Comparison of ENCODE assay signal across 28 cellular contexts in the genomic region with DNA sequence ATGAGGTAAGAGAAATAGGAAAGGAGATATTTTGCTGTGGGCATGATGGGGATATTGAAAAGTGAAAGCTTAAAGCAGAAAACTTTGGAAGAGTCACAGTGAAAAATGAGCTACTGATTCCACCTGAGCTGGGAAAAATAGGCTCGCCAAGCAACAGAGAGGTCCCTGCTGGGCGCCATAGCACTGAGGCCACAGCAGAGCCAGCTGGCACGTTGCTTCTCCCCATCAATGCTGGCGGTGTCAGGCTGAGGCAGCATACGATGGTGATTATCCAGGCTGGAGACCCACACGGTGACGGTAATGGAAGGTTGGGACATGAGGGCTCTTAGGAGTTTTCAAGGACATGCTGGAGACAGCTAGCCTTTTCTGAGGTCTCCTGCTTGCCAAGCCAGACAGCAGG. TPM values are rescaled to one million over a fixed set of nuclear protein-coding genes. Genes with fewer than 3 reads are reported as not detected.
DNase-seq lines count a peak whose midpoint lies in the region; ATAC-seq and TF ChIP-seq lines count a peak whose summit lies in the region.
"Had no signal": no experiment of that assay in that cellular context is flagged by ENCODE, and none has a peak within 500 bp of the region (broad histone marks: within the 10 kb centered on the region; RNA-seq: fewer than 3 reads in every experiment).

No MANE protein-coding gene starts in this region.

- intact Hi-C loops in spleen (cut with DNase I; ENCODE audit: low total_unique reads) (no loop called here), mucosa of descending colon (cut with DNase I, micrococcal nuclease) (no loop called here)

- CTCF ChIA-PET in RWPE1 (lab: Yijun Ruan, JAX) = interaction anchor here (0.7 to 3.6 kb wide), 9 partner anchors 13 to 503 kb away, joined by 3 to 45 read pairs (median 5); a partner anchor contains a TSS

- DNase-seq in NCI-H345 (lab: John Stamatoyannopoulos, UW) = peak; percentile 21
- DNase-seq in NCI-H345 treated with DMSO at 0.1 percent for 48 hours (lab: John Stamatoyannopoulos, UW; ENCODE audit: unreplicated experiment) = no peak
- peak; percentile 69 for DNase-seq in NCI-H2227 (lab: John Stamatoyannopoulos, UW; ENCODE audit: unreplicated experiment)
- no peak for DNase-seq in RWPE1 (ENCODE audit: low spot score)
- DNase-seq in spleen = peak; percentile 23
- DNase-seq in mucosa of descending colon = no peak
- DNase-seq in coronary artery (ENCODE audit: low spot score) = no peak
- no peak for DNase-seq in tibial nerve (ENCODE audit: low spot score in 2 of 2)
- DNase-seq: activated B cell treated with CpG ODN at 0.5 μM for 24 hours; activated CD4-positive, alpha-beta T cell treated with anti-CD3 and anti-CD28 coated beads, Interleukin-2, amount 10 ng/mL, durations not matched to agents 7 days and 5 days; activated naive CD8-positive, alpha-beta T cell treated with anti-CD3 and anti-CD28 coated beads for 36 hours; Caco-2; cortex of kidney; DND-41; effector memory CD4-positive, alpha-beta T cell; erythroblast; glutamatergic neuron; H9; KBM-7; MG63; NCI-H1105 treated with DMSO at 0.1 percent for 48 hours; NCI-H2107; NCI-H774; ovary; stimulated activated naive CD4-positive, alpha-beta T cell treated with Interleukin-2 at 50 U/mL for 16 hours had no signal

- ATAC-seq in mucosa of descending colon = no peak
- ATAC-seq: left lobe of liver had no signal

- 74 to 90% (median 86%) methylated on average over 7 of the region's 7 CpGs for WGBS in spleen, 5 donors
- 86 to 87% methylated on average over 7 of the region's 7 CpGs for WGBS in tibial nerve, 2 donors

- POLR2A ChIA-PET in RWPE1 (lab: Yijun Ruan, JAX; ENCODE audit: low non-redundant PET) = no interaction called here

- H3K36me3 ChIP-seq in spleen = no peaks in the 10 kb centered on the region
- H3K36me3 ChIP-seq in mucosa of descending colon (ENCODE audit: low read depth) = no peaks in the 10 kb centered on the region
- no peaks in the 10 kb centered on the region for H3K36me3 ChIP-seq in tibial nerve
- H3K36me3 ChIP-seq: MG63, ovary, suprapubic skin had no signal

- no peak for TF ChIP-seq EP300 in tibial nerve (IDR thresholded peaks at IDR 0.05)

- TF ChIP-seq POLR2A in spleen (IDR thresholded peaks at IDR 0.05) = no peak
- TF ChIP-seq POLR2A in tibial nerve (IDR thresholded peaks at IDR 0.05) = no peak

- peak overlapping the region; percentile 42; the same call in 1 of the 2 replicates for H3K27ac ChIP-seq in RWPE1
- no peak overlapping the region for H3K27ac ChIP-seq in spleen
- H3K27ac ChIP-seq in coronary artery = no peak overlapping the region
- H3K27ac ChIP-seq in tibial nerve = no peak overlapping the region
- H3K27ac ChIP-seq: HL-60, ovary, suprapubic skin had no signal

- H3K4me3 ChIP-seq in spleen (no peak overlapping the region), mucosa of descending colon (no peak overlapping the region), coronary artery (no peak overlapping the region), tibial nerve (no peak overlapping the region)
- H3K4me3 ChIP-seq: MG63, ovary, suprapubic skin had no signal

- H3K4me1 ChIP-seq in spleen (peaks cover 0 to 11% (median 2%) of the 10 kb centered on the region in 6 donors), mucosa of descending colon (ENCODE audit: low read depth) (no peaks in the 10 kb centered on the region), tibial nerve (peaks cover 0 to 6% (median 0%) of the 10 kb centered on the region in 4 donors)
- H3K4me1 ChIP-seq: Caco-2 had no signal

- H3K9me3 ChIP-seq in spleen (no peaks in the 10 kb centered on the region), mucosa of descending colon (no peaks in the 10 kb centered on the region), tibial nerve (no peaks in the 10 kb centered on the region)
- H3K9me3 ChIP-seq: Caco-2, MG63, ovary, suprapubic skin had no signal

- H3K27me3 ChIP-seq in spleen (replicated peaks in 1 of 7) (no peaks in the 10 kb centered on the region), tibial nerve (no peaks in the 10 kb centered on the region)
- H3K27me3 ChIP-seq: MG63, ovary, suprapubic skin had no signal

- TF ChIP-seq CTCF in RWPE1 (conservative IDR thresholded peaks at IDR 0.05; ENCODE audit: low read depth) (no peak), spleen (IDR thresholded peaks at IDR 0.05 in 8 of 11, conservative IDR thresholded peaks at IDR 0.05 in 3 of 11) (no peak), mucosa of descending colon (IDR thresholded peaks at IDR 0.05) (no peak), coronary artery (IDR thresholded peaks at IDR 0.05) (no peak), tibial nerve (IDR thresholded peaks at IDR 0.05) (no peak)

RNA-seq across cellular contexts. Expression of a gene that starts 25.8 kb away (rescaled TPM):
- 10 to 100 TPM; 13.7 to 28.9 (median 23.9) TPM for total RNA-seq in spleen
- 1 to 10 TPM; 4.5 to 7.5 (median 5.3) TPM for polyA plus RNA-seq in spleen
- 1 to 10 TPM; 4.8 to 8.8 (median 7.2) TPM for total RNA-seq in mucosa of descending colon
- total RNA-seq in tibial nerve = 10 to 100 TPM in 2 of 4 donors, 1 to 10 TPM in 2; 9.4 to 18.6 (median 13.1) TPM

Comparison
In these comparisons a context has a peak if more than half of its experiments do, and no peak if none do; other contexts are left out.
1. DNase-seq: peak in NCI-H345 (single experiment), NCI-H2227 (single experiment) and spleen (single experiment); none in NCI-H345 treated with DMSO at 0.1 percent for 48 hours (single experiment), RWPE1 (single experiment), mucosa of descending colon (0 of 3), coronary artery (single experiment) and tibial nerve (0 of 2).